ENCODE assay signal across 13 cellular contexts in genomic region chr6:45616209-45616608, GRCh38.
DNase-seq lines count a peak whose midpoint lies in the region; ATAC-seq and TF ChIP-seq lines count a peak whose summit lies in the region.
"Had no signal": no experiment of that assay in that cellular context is flagged by ENCODE, and none has a peak within 500 bp of the region (broad histone marks: within the 10 kb centered on the region; RNA-seq: fewer than 3 reads in every experiment).

No MANE protein-coding gene starts in this region.

- peak overlapping the region; percentile 43 for H3K27ac Mint-ChIP-seq in activated T-cell treated with anti-CD3 and anti-CD28 coated beads, Interleukin-2, amount 50 U/mL, for 72 hours
- H3K27ac Mint-ChIP-seq in stimulated activated naive CD8-positive, alpha-beta T cell treated with anti-CD3 and anti-CD28 coated beads, Interleukin-15, amount 100 ng/mL, for 72 hours: peak overlapping the region in 1 of 2 donors; percentile 86
- H3K27ac Mint-ChIP-seq in mesothelial cell of epicardium: peak overlapping the region; percentile 19
- H3K27ac Mint-ChIP-seq: HFFc6 had no signal

- ATAC-seq in activated T-cell treated with anti-CD3 and anti-CD28 coated beads, Interleukin-2, amount 50 U/mL, for 72 hours (replicated peaks in 1 of 2): peak; percentile 17 to 26
- ATAC-seq in stimulated activated naive CD8-positive, alpha-beta T cell treated with anti-CD3 and anti-CD28 coated beads, Interleukin-15, Interleukin-2, amounts not matched to agents 100 U/mL and 50 U/mL, for 24 hours: peak; percentile 64
- no peak for ATAC-seq in stimulated activated naive CD8-positive, alpha-beta T cell treated with anti-CD3 and anti-CD28 coated beads, Interleukin-15, amount 100 ng/mL, for 72 hours

- TF ChIP-seq CTCF in mesothelial cell of epicardium (IDR thresholded peaks at IDR 0.05; ENCODE audit: unreplicated experiment): no peak

- peaks cover 2 to 4% of the 10 kb centered on the region in 2 donors for H3K36me3 Mint-ChIP-seq in activated T-cell treated with anti-CD3 and anti-CD28 coated beads, Interleukin-2, amount 50 U/mL, for 72 hours (ENCODE audit: insufficient read depth in 2 of 2)
- H3K36me3 Mint-ChIP-seq in mesothelial cell of epicardium: no peaks in the 10 kb centered on the region

- no peaks in the 10 kb centered on the region for H3K27me3 Mint-ChIP-seq in activated T-cell treated with anti-CD3 and anti-CD28 coated beads, Interleukin-2, amount 50 U/mL, for 72 hours (ENCODE audit: low read depth)
- no peaks in the 10 kb centered on the region for H3K27me3 Mint-ChIP-seq in stimulated activated naive CD8-positive, alpha-beta T cell treated with anti-CD3 and anti-CD28 coated beads, Interleukin-15, amount 100 ng/mL, for 72 hours
- no peaks in the 10 kb centered on the region for H3K27me3 Mint-ChIP-seq in mesothelial cell of epicardium (ENCODE audit: low read depth)
- H3K27me3 Mint-ChIP-seq: CD4-positive, alpha-beta memory T cell had no signal

- H3K4me1 Mint-ChIP-seq in activated T-cell treated with anti-CD3 and anti-CD28 coated beads, Interleukin-2, amount 50 U/mL, for 72 hours (ENCODE audit: low read depth): peaks cover 65% of the 10 kb centered on the region
- peaks cover 38% of the 10 kb centered on the region for H3K4me1 Mint-ChIP-seq in stimulated activated naive CD8-positive, alpha-beta T cell treated with anti-CD3 and anti-CD28 coated beads, Interleukin-15, amount 100 ng/mL, for 72 hours
- H3K4me1 Mint-ChIP-seq in mesothelial cell of epicardium: peaks cover 43% of the 10 kb centered on the region

- no peaks in the 10 kb centered on the region for H3K9me3 Mint-ChIP-seq in activated T-cell treated with anti-CD3 and anti-CD28 coated beads, Interleukin-2, amount 50 U/mL, for 72 hours
- H3K9me3 Mint-ChIP-seq in stimulated activated naive CD8-positive, alpha-beta T cell treated with anti-CD3 and anti-CD28 coated beads, Interleukin-15, amount 100 ng/mL, for 72 hours: peaks cover 0 to 7% of the 10 kb centered on the region in 2 donors
- H3K9me3 Mint-ChIP-seq in mesothelial cell of epicardium: no peaks in the 10 kb centered on the region
- H3K9me3 Mint-ChIP-seq: CD4-positive, alpha-beta memory T cell; HFFc6 had no signal

- H3K4me3 Mint-ChIP-seq in activated T-cell treated with anti-CD3 and anti-CD28 coated beads, Interleukin-2, amount 50 U/mL, for 72 hours: no peak overlapping the region
- H3K4me3 Mint-ChIP-seq in stimulated activated naive CD8-positive, alpha-beta T cell treated with anti-CD3 and anti-CD28 coated beads, Interleukin-15, amount 100 ng/mL, for 72 hours: no peak overlapping the region
- no peak overlapping the region for H3K4me3 Mint-ChIP-seq in mesothelial cell of epicardium
- H3K4me3 Mint-ChIP-seq: CD4-positive, alpha-beta memory T cell; HFFc6 had no signal

- DNase-seq in activated T-cell treated with anti-CD3 and anti-CD28 coated beads, Interleukin-2, amount 50 U/mL, for 72 hours: no peak
- no peak for DNase-seq in activated T-cell treated with anti-CD3 and anti-CD28 coated beads, Interleukin-2, amount 50 U/mL, for 1 hour
- no peak for DNase-seq in stimulated activated naive CD8-positive, alpha-beta T cell treated with anti-CD3 and anti-CD28 coated beads, Interleukin-15, Interleukin-2, amounts not matched to agents 100 U/mL and 50 U/mL, for 24 hours
- no peak for DNase-seq in stimulated activated naive CD8-positive, alpha-beta T cell treated with anti-CD3 and anti-CD28 coated beads, Interleukin-15, amount 100 ng/mL, for 72 hours
- DNase-seq in mesothelial cell of epicardium (ENCODE audit: low spot score in 2 of 2, unreplicated experiment in 2 of 2) (no peak), COR-L47 (lab: John Stamatoyannopoulos, UW) (no peak)
- DNase-seq: C1 segment of cervical spinal cord; Caco-2; CD4-positive, alpha-beta memory T cell; DMS153; DND-41; GOT3; HFFc6 had no signal
